In the genomic region with DNA sequence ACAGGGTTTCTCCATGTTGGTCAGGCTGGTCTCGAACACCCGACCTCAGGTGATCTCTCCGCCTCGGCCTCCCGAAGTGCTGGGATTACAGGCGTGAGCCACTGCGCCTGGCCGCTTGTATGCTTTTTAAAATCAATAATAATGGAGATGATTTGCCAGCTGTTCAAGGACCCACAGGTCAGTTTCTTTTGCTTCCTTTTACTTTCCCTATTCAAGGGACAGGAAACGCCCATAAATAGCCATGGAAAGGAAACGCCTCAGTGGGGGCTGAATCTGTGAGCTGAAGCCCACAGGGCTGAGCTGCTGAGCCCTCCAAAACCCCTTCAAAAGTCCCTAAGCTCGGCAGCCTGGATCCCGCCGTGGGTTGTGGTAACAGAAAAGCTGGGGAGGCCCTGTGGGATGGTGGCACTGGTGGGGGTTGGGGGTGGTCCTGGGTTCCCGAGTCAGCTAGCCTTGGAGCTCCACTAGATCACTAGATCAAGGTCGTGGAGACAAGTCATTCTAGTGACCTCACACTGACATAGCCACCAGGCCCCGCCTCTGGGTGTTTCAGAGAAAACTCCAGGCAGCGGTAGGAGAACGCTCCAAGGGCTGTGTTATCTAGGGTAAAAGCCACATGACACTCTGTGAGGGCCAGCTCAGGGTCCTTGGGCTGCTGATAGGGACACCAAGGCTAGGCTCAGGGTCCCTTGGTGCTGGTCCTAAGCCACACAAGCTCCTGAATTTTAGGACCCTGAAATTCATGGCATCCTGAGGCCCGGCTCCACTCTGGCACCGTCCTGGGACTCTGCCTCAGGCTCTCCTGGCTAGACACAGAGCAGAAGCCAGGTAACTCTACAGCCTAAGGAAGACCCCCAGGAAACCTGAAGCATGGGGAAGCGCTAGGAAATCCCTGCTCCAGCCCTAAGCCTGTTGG, we compare ENCODE assay signal across 1 cellular context.
TF ChIP-seq lines count a peak whose summit lies in the region.

No MANE protein-coding gene starts in this region.

TF ChIP-seq in K562, 482 proteins besides CTCF, POLR2A, EP300 and RAD21 (continued from another document and continues in another):
- TF ChIP-seq, protein P1, sequence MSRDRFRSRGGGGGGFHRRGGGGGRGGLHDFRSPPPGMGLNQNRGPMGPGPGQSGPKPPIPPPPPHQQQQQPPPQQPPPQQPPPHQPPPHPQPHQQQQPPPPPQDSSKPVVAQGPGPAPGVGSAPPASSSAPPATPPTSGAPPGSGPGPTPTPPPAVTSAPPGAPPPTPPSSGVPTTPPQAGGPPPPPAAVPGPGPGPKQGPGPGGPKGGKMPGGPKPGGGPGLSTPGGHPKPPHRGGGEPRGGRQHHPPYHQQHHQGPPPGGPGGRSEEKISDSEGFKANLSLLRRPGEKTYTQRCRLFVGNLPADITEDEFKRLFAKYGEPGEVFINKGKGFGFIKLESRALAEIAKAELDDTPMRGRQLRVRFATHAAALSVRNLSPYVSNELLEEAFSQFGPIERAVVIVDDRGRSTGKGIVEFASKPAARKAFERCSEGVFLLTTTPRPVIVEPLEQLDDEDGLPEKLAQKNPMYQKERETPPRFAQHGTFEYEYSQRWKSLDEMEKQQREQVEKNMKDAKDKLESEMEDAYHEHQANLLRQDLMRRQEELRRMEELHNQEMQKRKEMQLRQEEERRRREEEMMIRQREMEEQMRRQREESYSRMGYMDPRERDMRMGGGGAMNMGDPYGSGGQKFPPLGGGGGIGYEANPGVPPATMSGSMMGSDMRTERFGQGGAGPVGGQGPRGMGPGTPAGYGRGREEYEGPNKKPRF (IDR thresholded peaks at IDR 0.05; ENCODE audit: low read depth, low read length) = no peak
- TF ChIP-seq CBX5 (IDR thresholded peaks at IDR 0.05; ENCODE audit: borderline replicate concordance, low read depth) = no peak
- TF ChIP-seq, protein P2, sequence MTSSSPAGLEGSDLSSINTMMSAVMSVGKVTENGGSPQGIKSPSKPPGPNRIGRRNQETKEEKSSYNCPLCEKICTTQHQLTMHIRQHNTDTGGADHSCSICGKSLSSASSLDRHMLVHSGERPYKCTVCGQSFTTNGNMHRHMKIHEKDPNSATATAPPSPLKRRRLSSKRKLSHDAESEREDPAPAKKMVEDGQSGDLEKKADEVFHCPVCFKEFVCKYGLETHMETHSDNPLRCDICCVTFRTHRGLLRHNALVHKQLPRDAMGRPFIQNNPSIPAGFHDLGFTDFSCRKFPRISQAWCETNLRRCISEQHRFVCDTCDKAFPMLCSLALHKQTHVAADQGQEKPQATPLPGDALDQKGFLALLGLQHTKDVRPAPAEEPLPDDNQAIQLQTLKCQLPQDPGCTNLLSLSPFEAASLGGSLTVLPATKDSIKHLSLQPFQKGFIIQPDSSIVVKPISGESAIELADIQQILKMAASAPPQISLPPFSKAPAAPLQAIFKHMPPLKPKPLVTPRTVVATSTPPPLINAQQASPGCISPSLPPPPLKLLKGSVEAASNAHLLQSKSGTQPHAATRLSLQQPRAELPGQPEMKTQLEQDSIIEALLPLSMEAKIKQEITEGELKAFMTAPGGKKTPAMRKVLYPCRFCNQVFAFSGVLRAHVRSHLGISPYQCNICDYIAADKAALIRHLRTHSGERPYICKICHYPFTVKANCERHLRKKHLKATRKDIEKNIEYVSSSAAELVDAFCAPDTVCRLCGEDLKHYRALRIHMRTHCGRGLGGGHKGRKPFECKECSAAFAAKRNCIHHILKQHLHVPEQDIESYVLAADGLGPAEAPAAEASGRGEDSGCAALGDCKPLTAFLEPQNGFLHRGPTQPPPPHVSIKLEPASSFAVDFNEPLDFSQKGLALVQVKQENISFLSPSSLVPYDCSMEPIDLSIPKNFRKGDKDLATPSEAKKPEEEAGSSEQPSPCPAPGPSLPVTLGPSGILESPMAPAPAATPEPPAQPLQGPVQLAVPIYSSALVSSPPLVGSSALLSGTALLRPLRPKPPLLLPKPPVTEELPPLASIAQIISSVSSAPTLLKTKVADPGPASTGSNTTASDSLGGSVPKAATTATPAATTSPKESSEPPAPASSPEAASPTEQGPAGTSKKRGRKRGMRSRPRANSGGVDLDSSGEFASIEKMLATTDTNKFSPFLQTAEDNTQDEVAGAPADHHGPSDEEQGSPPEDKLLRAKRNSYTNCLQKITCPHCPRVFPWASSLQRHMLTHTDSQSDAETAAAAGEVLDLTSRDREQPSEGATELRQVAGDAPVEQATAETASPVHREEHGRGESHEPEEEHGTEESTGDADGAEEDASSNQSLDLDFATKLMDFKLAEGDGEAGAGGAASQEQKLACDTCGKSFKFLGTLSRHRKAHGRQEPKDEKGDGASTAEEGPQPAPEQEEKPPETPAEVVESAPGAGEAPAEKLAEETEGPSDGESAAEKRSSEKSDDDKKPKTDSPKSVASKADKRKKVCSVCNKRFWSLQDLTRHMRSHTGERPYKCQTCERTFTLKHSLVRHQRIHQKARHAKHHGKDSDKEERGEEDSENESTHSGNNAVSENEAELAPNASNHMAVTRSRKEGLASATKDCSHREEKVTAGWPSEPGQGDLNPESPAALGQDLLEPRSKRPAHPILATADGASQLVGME (CRISPR knock-in tag; IDR thresholded peaks at IDR 0.05) = 0 out of 2 replicates have a peak, but pooled peaks have one; percentile 10
- no peak for TF ChIP-seq ESRRB (CRISPR knock-in tag; IDR thresholded peaks at IDR 0.05; ENCODE audit: borderline replicate concordance)
- TF ChIP-seq, protein P3, sequence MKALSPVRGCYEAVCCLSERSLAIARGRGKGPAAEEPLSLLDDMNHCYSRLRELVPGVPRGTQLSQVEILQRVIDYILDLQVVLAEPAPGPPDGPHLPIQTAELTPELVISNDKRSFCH (CRISPR knock-in tag; IDR thresholded peaks at IDR 0.05) = no peak
- TF ChIP-seq, protein P3 (tag; IDR thresholded peaks at IDR 0.05) = no peak
- TF ChIP-seq, protein P4, sequence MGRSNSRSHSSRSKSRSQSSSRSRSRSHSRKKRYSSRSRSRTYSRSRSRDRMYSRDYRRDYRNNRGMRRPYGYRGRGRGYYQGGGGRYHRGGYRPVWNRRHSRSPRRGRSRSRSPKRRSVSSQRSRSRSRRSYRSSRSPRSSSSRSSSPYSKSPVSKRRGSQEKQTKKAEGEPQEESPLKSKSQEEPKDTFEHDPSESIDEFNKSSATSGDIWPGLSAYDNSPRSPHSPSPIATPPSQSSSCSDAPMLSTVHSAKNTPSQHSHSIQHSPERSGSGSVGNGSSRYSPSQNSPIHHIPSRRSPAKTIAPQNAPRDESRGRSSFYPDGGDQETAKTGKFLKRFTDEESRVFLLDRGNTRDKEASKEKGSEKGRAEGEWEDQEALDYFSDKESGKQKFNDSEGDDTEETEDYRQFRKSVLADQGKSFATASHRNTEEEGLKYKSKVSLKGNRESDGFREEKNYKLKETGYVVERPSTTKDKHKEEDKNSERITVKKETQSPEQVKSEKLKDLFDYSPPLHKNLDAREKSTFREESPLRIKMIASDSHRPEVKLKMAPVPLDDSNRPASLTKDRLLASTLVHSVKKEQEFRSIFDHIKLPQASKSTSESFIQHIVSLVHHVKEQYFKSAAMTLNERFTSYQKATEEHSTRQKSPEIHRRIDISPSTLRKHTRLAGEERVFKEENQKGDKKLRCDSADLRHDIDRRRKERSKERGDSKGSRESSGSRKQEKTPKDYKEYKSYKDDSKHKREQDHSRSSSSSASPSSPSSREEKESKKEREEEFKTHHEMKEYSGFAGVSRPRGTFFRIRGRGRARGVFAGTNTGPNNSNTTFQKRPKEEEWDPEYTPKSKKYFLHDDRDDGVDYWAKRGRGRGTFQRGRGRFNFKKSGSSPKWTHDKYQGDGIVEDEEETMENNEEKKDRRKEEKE (IDR thresholded peaks at IDR 0.05; ENCODE audit: borderline replicate concordance in 1 of 2, control insufficient read depth in 1 of 2, low read depth in 2 of 2, low read length in 1 of 2) = no peak
- no peak; the same call in 1 of the 2 replicates for TF ChIP-seq ZNF12 (CRISPR knock-in tag; IDR thresholded peaks at IDR 0.05)
- TF ChIP-seq, protein P5, sequence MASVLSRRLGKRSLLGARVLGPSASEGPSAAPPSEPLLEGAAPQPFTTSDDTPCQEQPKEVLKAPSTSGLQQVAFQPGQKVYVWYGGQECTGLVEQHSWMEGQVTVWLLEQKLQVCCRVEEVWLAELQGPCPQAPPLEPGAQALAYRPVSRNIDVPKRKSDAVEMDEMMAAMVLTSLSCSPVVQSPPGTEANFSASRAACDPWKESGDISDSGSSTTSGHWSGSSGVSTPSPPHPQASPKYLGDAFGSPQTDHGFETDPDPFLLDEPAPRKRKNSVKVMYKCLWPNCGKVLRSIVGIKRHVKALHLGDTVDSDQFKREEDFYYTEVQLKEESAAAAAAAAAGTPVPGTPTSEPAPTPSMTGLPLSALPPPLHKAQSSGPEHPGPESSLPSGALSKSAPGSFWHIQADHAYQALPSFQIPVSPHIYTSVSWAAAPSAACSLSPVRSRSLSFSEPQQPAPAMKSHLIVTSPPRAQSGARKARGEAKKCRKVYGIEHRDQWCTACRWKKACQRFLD (CRISPR knock-in tag; IDR thresholded peaks at IDR 0.05) = no peak
- no peak for TF ChIP-seq ILF3 (IDR thresholded peaks at IDR 0.05; ENCODE audit: borderline replicate concordance)
- no peak for TF ChIP-seq ERF (CRISPR knock-in tag; IDR thresholded peaks at IDR 0.05)
- peak; percentile 60; the same call in 1 of the 2 replicates for TF ChIP-seq JUN (IDR thresholded peaks at IDR 0.05; ENCODE audit: borderline replicate concordance, low read depth, low read length)
- TF ChIP-seq JUN (CRISPR knock-in tag; IDR thresholded peaks at IDR 0.05; ENCODE audit: borderline replicate concordance) = 0 out of 2 replicates have a peak, but pooled peaks have one; percentile 69
- no peak for TF ChIP-seq TARDBP (IDR thresholded peaks at IDR 0.05)
- TF ChIP-seq NCOR1 (IDR thresholded peaks at IDR 0.05) = 0 out of 2 replicates have a peak, but pooled peaks have one; percentile 23
- TF ChIP-seq, protein P6, sequence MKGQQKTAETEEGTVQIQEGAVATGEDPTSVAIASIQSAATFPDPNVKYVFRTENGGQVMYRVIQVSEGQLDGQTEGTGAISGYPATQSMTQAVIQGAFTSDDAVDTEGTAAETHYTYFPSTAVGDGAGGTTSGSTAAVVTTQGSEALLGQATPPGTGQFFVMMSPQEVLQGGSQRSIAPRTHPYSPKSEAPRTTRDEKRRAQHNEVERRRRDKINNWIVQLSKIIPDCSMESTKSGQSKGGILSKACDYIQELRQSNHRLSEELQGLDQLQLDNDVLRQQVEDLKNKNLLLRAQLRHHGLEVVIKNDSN (CRISPR knock-in tag; IDR thresholded peaks at IDR 0.05) = no peak; the same call in 1 of the 2 replicates
- TF ChIP-seq, protein P7, sequence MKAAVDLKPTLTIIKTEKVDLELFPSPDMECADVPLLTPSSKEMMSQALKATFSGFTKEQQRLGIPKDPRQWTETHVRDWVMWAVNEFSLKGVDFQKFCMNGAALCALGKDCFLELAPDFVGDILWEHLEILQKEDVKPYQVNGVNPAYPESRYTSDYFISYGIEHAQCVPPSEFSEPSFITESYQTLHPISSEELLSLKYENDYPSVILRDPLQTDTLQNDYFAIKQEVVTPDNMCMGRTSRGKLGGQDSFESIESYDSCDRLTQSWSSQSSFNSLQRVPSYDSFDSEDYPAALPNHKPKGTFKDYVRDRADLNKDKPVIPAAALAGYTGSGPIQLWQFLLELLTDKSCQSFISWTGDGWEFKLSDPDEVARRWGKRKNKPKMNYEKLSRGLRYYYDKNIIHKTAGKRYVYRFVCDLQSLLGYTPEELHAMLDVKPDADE (conservative IDR thresholded peaks at IDR 0.05; ENCODE audit: control insufficient read depth, low read depth, low read length) = peak; percentile 15; the same call in 1 of the 2 replicates
- TF ChIP-seq ZNF41 (CRISPR knock-in tag; conservative IDR thresholded peaks at IDR 0.05) = no peak
- TF ChIP-seq, protein P8, sequence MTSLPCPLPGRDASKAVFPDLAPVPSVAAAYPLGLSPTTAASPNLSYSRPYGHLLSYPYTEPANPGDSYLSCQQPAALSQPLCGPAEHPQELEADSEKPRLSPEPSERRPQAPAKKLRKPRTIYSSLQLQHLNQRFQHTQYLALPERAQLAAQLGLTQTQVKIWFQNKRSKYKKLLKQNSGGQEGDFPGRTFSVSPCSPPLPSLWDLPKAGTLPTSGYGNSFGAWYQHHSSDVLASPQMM (CRISPR knock-in tag; IDR thresholded peaks at IDR 0.05) = no peak
- no peak for TF ChIP-seq KAT7 (CRISPR knock-in tag; IDR thresholded peaks at IDR 0.05; ENCODE audit: borderline replicate concordance)
- no peak for TF ChIP-seq ZNF212 (CRISPR knock-in tag; IDR thresholded peaks at IDR 0.05)
- TF ChIP-seq FUS (optimal IDR thresholded peaks at IDR 0.05; ENCODE audit: low read depth, low read length) = no peak
- TF ChIP-seq ZNF253 (CRISPR knock-in tag; conservative IDR thresholded peaks at IDR 0.05) = no peak
- TF ChIP-seq, protein P9, sequence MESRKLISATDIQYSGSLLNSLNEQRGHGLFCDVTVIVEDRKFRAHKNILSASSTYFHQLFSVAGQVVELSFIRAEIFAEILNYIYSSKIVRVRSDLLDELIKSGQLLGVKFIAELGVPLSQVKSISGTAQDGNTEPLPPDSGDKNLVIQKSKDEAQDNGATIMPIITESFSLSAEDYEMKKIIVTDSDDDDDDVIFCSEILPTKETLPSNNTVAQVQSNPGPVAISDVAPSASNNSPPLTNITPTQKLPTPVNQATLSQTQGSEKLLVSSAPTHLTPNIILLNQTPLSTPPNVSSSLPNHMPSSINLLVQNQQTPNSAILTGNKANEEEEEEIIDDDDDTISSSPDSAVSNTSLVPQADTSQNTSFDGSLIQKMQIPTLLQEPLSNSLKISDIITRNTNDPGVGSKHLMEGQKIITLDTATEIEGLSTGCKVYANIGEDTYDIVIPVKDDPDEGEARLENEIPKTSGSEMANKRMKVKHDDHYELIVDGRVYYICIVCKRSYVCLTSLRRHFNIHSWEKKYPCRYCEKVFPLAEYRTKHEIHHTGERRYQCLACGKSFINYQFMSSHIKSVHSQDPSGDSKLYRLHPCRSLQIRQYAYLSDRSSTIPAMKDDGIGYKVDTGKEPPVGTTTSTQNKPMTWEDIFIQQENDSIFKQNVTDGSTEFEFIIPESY (CRISPR knock-in tag; IDR thresholded peaks at IDR 0.05) = 0 out of 2 replicates have a peak, but pooled peaks have one; percentile 25
- TF ChIP-seq CTBP1 (IDR thresholded peaks at IDR 0.05; ENCODE audit: borderline replicate concordance) = no peak; the same call in 1 of the 2 replicates
- peak; percentile 83 for TF ChIP-seq L3MBTL2 (IDR thresholded peaks at IDR 0.05)
- TF ChIP-seq NRF1 (conservative IDR thresholded peaks at IDR 0.05 in 1 of 2, IDR thresholded peaks at IDR 0.05 in 1 of 2) = peak; percentile 46 to 49; a peak in 3 of 4 replicates
- no peak for TF ChIP-seq MYNN (IDR thresholded peaks at IDR 0.05)
- TF ChIP-seq MYNN (CRISPR knock-in tag; IDR thresholded peaks at IDR 0.05) = no peak
- TF ChIP-seq, protein P10, sequence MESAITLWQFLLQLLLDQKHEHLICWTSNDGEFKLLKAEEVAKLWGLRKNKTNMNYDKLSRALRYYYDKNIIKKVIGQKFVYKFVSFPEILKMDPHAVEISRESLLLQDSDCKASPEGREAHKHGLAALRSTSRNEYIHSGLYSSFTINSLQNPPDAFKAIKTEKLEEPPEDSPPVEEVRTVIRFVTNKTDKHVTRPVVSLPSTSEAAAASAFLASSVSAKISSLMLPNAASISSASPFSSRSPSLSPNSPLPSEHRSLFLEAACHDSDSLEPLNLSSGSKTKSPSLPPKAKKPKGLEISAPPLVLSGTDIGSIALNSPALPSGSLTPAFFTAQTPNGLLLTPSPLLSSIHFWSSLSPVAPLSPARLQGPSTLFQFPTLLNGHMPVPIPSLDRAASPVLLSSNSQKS (CRISPR knock-in tag; IDR thresholded peaks at IDR 0.05) = no peak
- no peak for TF ChIP-seq MXI1 (IDR thresholded peaks at IDR 0.05; ENCODE audit: low read depth, low read length)
- no peak for TF ChIP-seq MED1 (CRISPR knock-in tag; IDR thresholded peaks at IDR 0.05; ENCODE audit: borderline replicate concordance)
- TF ChIP-seq, protein P11, sequence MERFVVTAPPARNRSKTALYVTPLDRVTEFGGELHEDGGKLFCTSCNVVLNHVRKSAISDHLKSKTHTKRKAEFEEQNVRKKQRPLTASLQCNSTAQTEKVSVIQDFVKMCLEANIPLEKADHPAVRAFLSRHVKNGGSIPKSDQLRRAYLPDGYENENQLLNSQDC (CRISPR knock-in tag; IDR thresholded peaks at IDR 0.05) = no peak
